ENCODE assay signal across 15 cellular contexts in the genomic region with DNA sequence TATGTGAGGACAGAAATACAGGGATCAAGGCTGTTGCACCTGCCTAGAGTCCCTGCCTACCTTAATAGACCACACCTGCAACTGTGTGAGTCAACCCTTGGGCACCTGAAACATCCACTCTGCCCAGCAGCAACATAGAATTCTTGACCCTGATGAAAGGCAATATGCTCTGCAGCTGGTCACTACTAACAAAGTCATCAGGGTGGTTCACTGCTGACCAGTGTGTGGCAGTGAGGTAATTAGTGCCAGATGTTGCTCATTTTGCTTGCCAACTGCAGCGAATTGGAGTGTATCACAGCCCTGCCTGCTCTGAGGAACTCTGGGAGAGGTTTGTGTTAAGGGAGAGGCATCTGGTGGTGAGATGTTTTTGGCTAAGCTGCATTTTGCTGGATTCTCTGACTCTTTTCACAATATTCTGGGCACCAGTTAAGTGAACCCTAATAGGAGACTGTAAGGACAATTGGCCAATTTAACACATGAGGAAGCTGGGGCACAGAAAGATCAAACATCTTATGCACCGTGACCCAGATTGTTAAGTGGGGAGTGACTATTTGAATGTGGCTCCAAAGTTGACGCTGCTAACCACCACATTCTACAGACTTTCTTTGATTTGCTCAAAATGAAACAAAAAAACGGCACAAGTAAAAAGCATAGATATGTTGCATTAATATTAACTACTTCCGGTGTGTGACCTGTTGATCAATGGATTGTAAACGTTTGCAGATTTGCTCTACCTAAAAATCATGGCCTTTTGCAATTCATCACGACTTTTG.
DNase-seq lines count a peak whose midpoint lies in the region; ATAC-seq and TF ChIP-seq lines count a peak whose summit lies in the region.
"Had no signal": no experiment of that assay in that cellular context is flagged by ENCODE, and none has a peak within 500 bp of the region (broad histone marks: within the 10 kb centered on the region; RNA-seq: fewer than 3 reads in every experiment).

No MANE protein-coding gene starts in this region.

- CTCF ChIA-PET in SK-N-SH (lab: Yijun Ruan, JAX): interaction anchor here (0.5 to 1.9 kb wide), 8 partner anchors 14 to 747 kb away, joined by 3 to 7 read pairs (median 3); no protein-coding TSS in a partner anchor

- H3K4me3 Mint-ChIP-seq in naive thymus-derived CD8-positive, alpha-beta T cell: no peak overlapping the region
- H3K4me3 Mint-ChIP-seq: CD14-positive monocyte, memory B cell had no signal

- DNase-seq in DMS53 treated with DMSO at 0.1 percent for 48 hours (lab: John Stamatoyannopoulos, UW; ENCODE audit: unreplicated experiment): peak; percentile 25
- peak; percentile 73 for DNase-seq in GM23248
- peak; percentile 84 for DNase-seq in SK-N-SH
- peak; percentile 36 for DNase-seq in kidney tubule cell (ENCODE audit: low spot score)
- DNase-seq in naive thymus-derived CD8-positive, alpha-beta T cell: no peak
- DNase-seq in smooth muscle cell (lab: John Stamatoyannopoulos, UW; ENCODE audit: unreplicated experiment): no peak
- DNase-seq in KBM-7: no peak
- no peak for DNase-seq in activated naive CD4-positive, alpha-beta T cell (lab: John Stamatoyannopoulos, UW)
- DNase-seq: activated CD8-positive, alpha-beta memory T cell treated with anti-CD3 and anti-CD28 coated beads, Interleukin-2, amount 50 U/mL, for 48 hours; caudate nucleus; glutamatergic neuron; NCI-H1092; psoas muscle had no signal

- peaks cover 0 to 1% (median 0%) of the 10 kb centered on the region in 3 donors for H3K36me3 Mint-ChIP-seq in naive thymus-derived CD8-positive, alpha-beta T cell
- H3K36me3 Mint-ChIP-seq: CD14-positive monocyte, memory B cell had no signal

- 1 to 4% methylated on average over 7 of the region's 7 CpGs for WGBS in GM23248 (ENCODE audit: low coverage in 1 of 2, low lambda C conversion rate in 2 of 2, missing lambda C conversion rate in 2 of 2), 2 experiments
- 25% methylated on average over 7 of the region's 7 CpGs for WGBS in SK-N-SH (ENCODE audit: low lambda C conversion rate)
- WGBS in smooth muscle cell (ENCODE audit: low lambda C conversion rate): 74% methylated on average over 7 of the region's 7 CpGs

- H4K20me1 ChIP-seq in GM23248 (ENCODE audit: insufficient read depth) (no peaks in the 10 kb centered on the region), SK-N-SH (ENCODE audit: insufficient read depth) (no peaks in the 10 kb centered on the region), smooth muscle cell (ENCODE audit: low read depth) (no peaks in the 10 kb centered on the region)

- no peaks in the 10 kb centered on the region for H3K27me3 Mint-ChIP-seq in naive thymus-derived CD8-positive, alpha-beta T cell
- H3K27me3 Mint-ChIP-seq: memory B cell had no signal

- H3K79me2 ChIP-seq in GM23248 (ENCODE audit: insufficient read depth): no peaks in the 10 kb centered on the region
- no peaks in the 10 kb centered on the region for H3K79me2 ChIP-seq in SK-N-SH (ENCODE audit: insufficient read depth)
- H3K79me2 ChIP-seq in smooth muscle cell (ENCODE audit: low read depth): no peaks in the 10 kb centered on the region

- H3K27me3 ChIP-seq in GM23248 (replicated peaks; ENCODE audit: insufficient read depth) (no peaks in the 10 kb centered on the region; the same call in 1 of the 2 replicates), SK-N-SH (ENCODE audit: insufficient read depth) (no peaks in the 10 kb centered on the region), smooth muscle cell (ENCODE audit: low read depth) (no peaks in the 10 kb centered on the region)

- TF ChIP-seq CTCF in SK-N-SH (IDR thresholded peaks at IDR 0.05) (no peak), smooth muscle cell (IDR thresholded peaks at IDR 0.05; ENCODE audit: borderline replicate concordance, insufficient read depth, poor library complexity, severe bottlenecking) (no peak)

- H3K9me2 ChIP-seq in GM23248 (ENCODE audit: insufficient read depth) (no peaks in the 10 kb centered on the region), SK-N-SH (no peaks in the 10 kb centered on the region)

- peak in 1 of 2 experiments; percentile 79; a peak in 2 of 4 replicates for TF ChIP-seq EP300 in SK-N-SH (IDR thresholded peaks at IDR 0.05; ENCODE audit: borderline replicate concordance in 1 of 2, low read depth in 1 of 2, low read length in 1 of 2)

- H3K9me3 Mint-ChIP-seq in naive thymus-derived CD8-positive, alpha-beta T cell: peaks cover 0 to 11% (median 0%) of the 10 kb centered on the region in 9 donors

- H3K27ac Mint-ChIP-seq in naive thymus-derived CD8-positive, alpha-beta T cell: no peak overlapping the region
- H3K27ac Mint-ChIP-seq: CD14-positive monocyte, memory B cell had no signal

- TF ChIP-seq RAD21 in SK-N-SH (IDR thresholded peaks at IDR 0.05; ENCODE audit: low read length): peak; percentile 64

- POLR2A ChIA-PET in SK-N-SH (lab: Yijun Ruan, JAX): interaction anchor here (0.9 to 2.5 kb wide), 2 partner anchors 54 to 63 kb away, joined by 3 to 9 read pairs; a partner anchor contains a TSS
- POLR2A ChIA-PET in naive thymus-derived CD8-positive, alpha-beta T cell (lab: Charles Lee): no interaction called here

- H3K36me3 ChIP-seq in GM23248 (ENCODE audit: low read depth) (no peaks in the 10 kb centered on the region), SK-N-SH (replicated peaks in 1 of 2; ENCODE audit: control insufficient read depth in 1 of 2, insufficient read depth in 2 of 2, low read length in 1 of 2) (no peaks in the 10 kb centered on the region), smooth muscle cell (ENCODE audit: low read depth) (no peaks in the 10 kb centered on the region)

- H3K4me1 Mint-ChIP-seq in naive thymus-derived CD8-positive, alpha-beta T cell: peaks cover 0 to 5% (median 0%) of the 10 kb centered on the region in 4 donors
- H3K4me1 Mint-ChIP-seq: CD14-positive monocyte, memory B cell had no signal

- no peak for ATAC-seq in naive thymus-derived CD8-positive, alpha-beta T cell
- ATAC-seq: psoas muscle had no signal

- H3K9ac ChIP-seq in GM23248: no peak overlapping the region
- no peak overlapping the region for H3K9ac ChIP-seq in SK-N-SH
- no peak overlapping the region for H3K9ac ChIP-seq in smooth muscle cell (ENCODE audit: low read depth)

- peak overlapping the region; percentile 28; the same call in 1 of the 2 replicates for H3K4me3 ChIP-seq in GM23248
- H3K4me3 ChIP-seq in SK-N-SH (ENCODE audit: low read depth in 2 of 2, low read length in 1 of 2): peak overlapping the region; percentile 10 to 19; a peak in 2 of 4 replicates
- no peak overlapping the region for H3K4me3 ChIP-seq in smooth muscle cell
- H3K4me3 ChIP-seq: psoas muscle had no signal

- H2AFZ ChIP-seq in GM23248 (no peak overlapping the region), SK-N-SH (ENCODE audit: low read depth) (0 out of 2 replicates have a peak overlapping the region, but pooled peaks have one; percentile 41), smooth muscle cell (ENCODE audit: low read depth) (no peak overlapping the region)

- H3F3A ChIP-seq in GM23248 (ENCODE audit: insufficient read depth): no peaks in the 10 kb centered on the region
- no peaks in the 10 kb centered on the region for H3F3A ChIP-seq in SK-N-SH (replicated peaks; ENCODE audit: insufficient read depth)
- H3F3A ChIP-seq in smooth muscle cell (ENCODE audit: low read depth): no peaks in the 10 kb centered on the region

- H3K4me1 ChIP-seq in GM23248 (ENCODE audit: insufficient read depth) (peaks cover 5% of the 10 kb centered on the region; the same call in 1 of the 2 replicates), SK-N-SH (ENCODE audit: control insufficient read depth in 1 of 2, insufficient read depth in 2 of 2, low read depth in 1 of 2, low read length in 1 of 2) (peaks cover 0 to 11% of the 10 kb centered on the region in 2 experiments; a peak in 2 of 4 replicates), smooth muscle cell (ENCODE audit: low read depth) (no peaks in the 10 kb centered on the region)
- H3K4me1 ChIP-seq: psoas muscle had no signal

- in situ Hi-C loops in GM23248 (cut with MboI): no loop called here
- in situ Hi-C loops in KBM-7 (cut with MboI; ENCODE audit: low pct_unique_long_range_greater_than_20kb, low sequenced_read_pairs): no loop called here

- H3K4me2 ChIP-seq in GM23248 (ENCODE audit: unreplicated experiment) (peak overlapping the region; percentile 55), SK-N-SH (peak overlapping the region; percentile 37; the same call in 1 of the 2 replicates), smooth muscle cell (no peak overlapping the region)

- H3K9me3 ChIP-seq in GM23248 (ENCODE audit: low read depth) (no peaks in the 10 kb centered on the region), SK-N-SH (no peaks in the 10 kb centered on the region), smooth muscle cell (replicated peaks; ENCODE audit: low read depth) (no peaks in the 10 kb centered on the region)
- H3K9me3 ChIP-seq: psoas muscle had no signal

- H3K27ac ChIP-seq in GM23248 (no peak overlapping the region), SK-N-SH (ENCODE audit: low read depth in 2 of 2, low read length in 1 of 2) (peak overlapping the region in 1 of 2 experiments; percentile 98; a peak in 2 of 4 replicates), smooth muscle cell (ENCODE audit: low read depth) (no peak overlapping the region)
- H3K27ac ChIP-seq: psoas muscle had no signal

TF ChIP-seq in SK-N-SH, 30 proteins besides CTCF, POLR2A, EP300 and RAD21:
- 0 out of 2 replicates have a peak, but pooled peaks have one; percentile 34 for TF ChIP-seq POLR2AphosphoS5 (IDR thresholded peaks at IDR 0.05; ENCODE audit: low read depth, low read length)
- TF ChIP-seq RXRA (IDR thresholded peaks at IDR 0.05; ENCODE audit: borderline replicate concordance, low read depth): no peak
- peak; percentile 80 for TF ChIP-seq FOXJ3 (CRISPR knock-in tag; IDR thresholded peaks at IDR 0.05)
- no peak for TF ChIP-seq NFIC (IDR thresholded peaks at IDR 0.05; ENCODE audit: borderline replicate concordance)
- peak; percentile 80 for TF ChIP-seq TCF12 (IDR thresholded peaks at IDR 0.05)
- TF ChIP-seq CHD2 (IDR thresholded peaks at IDR 0.05; ENCODE audit: low read length, partially characterized antibody): peak; percentile 88
- peak; percentile 89 for TF ChIP-seq RCOR1 (IDR thresholded peaks at IDR 0.05; ENCODE audit: low read length)
- peak; percentile 75 for TF ChIP-seq GATA2 (CRISPR knock-in tag; IDR thresholded peaks at IDR 0.05)

Comparison
In these comparisons a context has a peak if more than half of its experiments do, and no peak if none do; other contexts are left out.
1. DNase-seq: peak in DMS53 treated with DMSO at 0.1 percent for 48 hours (single experiment), GM23248 (single experiment), SK-N-SH (single experiment) and kidney tubule cell (single experiment); none in naive thymus-derived CD8-positive, alpha-beta T cell (0 of 10), smooth muscle cell (single experiment), KBM-7 (single experiment) and activated naive CD4-positive, alpha-beta T cell (0 of 4).